9 cellular contexts compared by ENCODE assay signal in the genomic region with DNA sequence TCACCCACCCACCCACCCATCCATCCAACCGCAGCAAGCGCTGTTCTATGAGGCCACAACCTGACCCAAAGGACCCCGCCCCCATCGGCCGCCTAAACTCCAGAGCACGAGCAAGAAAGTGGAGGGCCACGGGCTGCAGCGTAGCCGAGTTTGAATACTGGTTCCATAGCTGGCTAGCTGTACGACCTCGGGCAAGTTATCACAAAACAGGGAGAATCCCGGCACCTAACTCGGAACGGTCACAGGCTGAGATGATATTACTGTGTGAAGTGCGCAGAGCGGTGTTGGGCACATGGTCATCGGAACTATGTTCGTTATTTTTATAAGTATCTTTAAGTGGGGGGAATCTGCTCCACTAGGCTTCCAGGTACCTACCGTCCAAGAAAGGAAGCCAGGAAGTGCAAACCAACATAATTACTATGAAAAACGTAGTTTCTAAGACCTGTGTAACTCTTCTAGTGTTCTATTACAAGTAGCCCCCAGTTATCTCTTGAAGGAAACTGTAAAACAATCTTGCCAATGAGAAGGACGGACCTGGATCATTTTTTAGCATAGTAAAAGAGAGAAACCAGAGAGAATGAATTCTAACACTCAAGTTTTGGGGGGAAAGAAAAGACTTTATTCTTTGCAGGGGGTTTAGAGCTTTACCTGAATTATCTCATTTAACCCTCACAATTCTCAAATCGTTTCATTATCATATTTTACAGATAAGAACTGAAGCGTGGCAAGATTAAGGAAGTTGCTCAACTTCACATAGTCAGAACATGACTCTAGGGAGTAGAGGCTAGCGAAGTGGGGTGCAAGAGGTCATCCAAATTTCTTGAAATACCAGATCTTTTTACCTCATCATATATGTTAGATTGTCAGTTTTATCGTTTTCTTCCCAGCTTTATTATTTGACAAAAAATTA. TPM values are rescaled to one million over a fixed set of nuclear protein-coding genes. Genes with fewer than 3 reads are reported as not detected.
A peak's percentile ranks its signal among the peaks of the same experiment; 100 is the strongest.
DNase-seq lines count a peak whose midpoint lies in the region; ATAC-seq, FAIRE-seq and TF ChIP-seq lines count a peak whose summit lies in the region.
"Had no signal": no experiment of that assay in that cellular context is flagged by ENCODE, and none has a peak within 500 bp of the region (broad histone marks: within the 10 kb centered on the region; RNA-seq: fewer than 3 reads in every experiment).

No MANE protein-coding gene starts in this region.

- H3K27me3 Mint-ChIP-seq in MCF 10A (ENCODE audit: insufficient read depth, unreplicated experiment), result no peaks in the 10 kb centered on the region

- TF ChIP-seq RAD21 in HepG2 (CRISPR knock-in tag; IDR thresholded peaks at IDR 0.05), result no peak

- H3K4me1 ChIP-seq in HepG2 (ENCODE audit: insufficient read depth, low read length), result peaks cover 47% of the 10 kb centered on the region
- peaks cover 11 to 22% of the 10 kb centered on the region in 2 donors for H3K4me1 ChIP-seq in thoracic aorta (ENCODE audit: control insufficient read depth in 1 of 2, low read depth in 2 of 2)

- in situ Hi-C loops in HepG2 (cut with HindIII; ENCODE audit: extremely low pct_ligation_motif_present, low pct_unique_long_range_greater_than_20kb), result no loop called here

- H3K27ac ChIP-seq in HepG2 (ENCODE audit: extremely low read length, insufficient read depth, low read length) (peak overlapping the region; percentile 75), thoracic aorta (peak overlapping the region; percentile 68 to 72)

- peak; percentile 39 for ATAC-seq in HG02588 (IDR thresholded peaks at IDR 0.05; ENCODE audit: unreplicated experiment)
- ATAC-seq in HepG2, result no peak
- ATAC-seq in thoracic aorta (ENCODE audit: insufficient number of reproducible peaks, low FRiP score, low read depth), result peak; percentile 16
- no peak for ATAC-seq in HG02642 (IDR thresholded peaks at IDR 0.05; ENCODE audit: poor library complexity, unreplicated experiment)

- intact Hi-C loops in MCF 10A (cut with micrococcal nuclease) (loop anchor here (5.0 kb wide), 1 partner anchor 334 kb away; no protein-coding TSS in a partner anchor), HepG2 (cut with micrococcal nuclease; ENCODE audit: unreplicated experiment) (no loop called here)

- peaks cover 8 to 20% of the 10 kb centered on the region in 2 experiments for H3K36me3 ChIP-seq in HepG2 (replicated peaks in 1 of 2; ENCODE audit: control insufficient read depth in 1 of 2, insufficient read depth in 2 of 2, low read length in 2 of 2)
- peaks cover 10% of the 10 kb centered on the region for H3K36me3 ChIP-seq in thoracic aorta

- CTCF ChIA-PET in MCF 10A (lab: Yijun Ruan, JAX), result interaction anchor here (0.6 to 1.3 kb wide), 3 partner anchors 9 to 62 kb away, joined by 3 to 5 read pairs (median 3); no protein-coding TSS in a partner anchor
- CTCF ChIA-PET in HepG2 (lab: Yijun Ruan, JAX; ENCODE audit: low intra/inter-chr PET ratio, low total read pairs), result no interaction called here

- DNase-seq in NCI-H510A treated with DMSO at 0.1 percent for 48 hours (lab: John Stamatoyannopoulos, UW) (peak; percentile 89), NCI-H510A (lab: John Stamatoyannopoulos, UW) (no peak), NCI-H82 (lab: John Stamatoyannopoulos, UW) (peak; percentile 79), MCF 10A (ENCODE audit: unreplicated experiment) (no peak), HepG2 (ENCODE audit: low spot score) (no peak), thoracic aorta (ENCODE audit: low spot score) (no peak)

- H4K20me1 ChIP-seq in HepG2 (ENCODE audit: insufficient read depth, low read length), result no peaks in the 10 kb centered on the region; the same call in 1 of the 2 replicates

- TF ChIP-seq CTCF in MCF 10A (IDR thresholded peaks at IDR 0.05; ENCODE audit: unreplicated experiment) (no peak), HepG2 (CRISPR knock-in tag; IDR thresholded peaks at IDR 0.05) (no peak), thoracic aorta (IDR thresholded peaks at IDR 0.05) (no peak)

- H3K9me3 ChIP-seq in HepG2 (ENCODE audit: low read length) (no peaks in the 10 kb centered on the region), thoracic aorta (no peaks in the 10 kb centered on the region)

- H3K36me3 Mint-ChIP-seq in MCF 10A (ENCODE audit: insufficient read depth, unreplicated experiment), result peaks cover 45% of the 10 kb centered on the region

- TF ChIP-seq EP300 in HepG2 (IDR thresholded peaks at IDR 0.05; ENCODE audit: low read depth in 2 of 2, low read length in 2 of 2), result no peak
- TF ChIP-seq EP300 in HepG2 (CRISPR knock-in tag; IDR thresholded peaks at IDR 0.05; ENCODE audit: borderline replicate concordance), result no peak

- H3K9ac ChIP-seq in HepG2 (ENCODE audit: insufficient read depth, low read depth, low read length), result peak overlapping the region; percentile 72

- peaks cover 25% of the 10 kb centered on the region for H3K79me2 ChIP-seq in HepG2 (ENCODE audit: insufficient read depth, low read length)

- H3K4me1 Mint-ChIP-seq in MCF 10A (ENCODE audit: insufficient read depth, unreplicated experiment), result peaks cover 25% of the 10 kb centered on the region

- TF ChIP-seq POLR2A in HepG2 (IDR thresholded peaks at IDR 0.05; ENCODE audit: insufficient read depth in 1 of 2, low read depth in 2 of 2, low read length in 2 of 2), result no peak

- peak overlapping the region; percentile 98 for H3K27ac Mint-ChIP-seq in MCF 10A (ENCODE audit: low read depth, unreplicated experiment)

- BruUV-seq in MCF 10A (replicated peaks; lab: Mats Ljungman, UMichigan), result TSS peak; percentile 87
- BruUV-seq in HepG2 (replicated peaks; lab: Mats Ljungman, UMichigan), result TSS peak; percentile 94

- H3K4me3 ChIP-seq in HepG2 (replicated peaks in 1 of 3; ENCODE audit: insufficient read depth in 1 of 3, low read depth in 2 of 3, low read length in 3 of 3), result peak overlapping the region; percentile 63 to 92 (median 89)
- peak overlapping the region; percentile 82 for H3K4me3 ChIP-seq in thoracic aorta

- peak overlapping the region; percentile 97 for H3K4me3 Mint-ChIP-seq in MCF 10A (ENCODE audit: unreplicated experiment)

- H3K9me3 Mint-ChIP-seq in MCF 10A (ENCODE audit: unreplicated experiment), result no peaks in the 10 kb centered on the region

- POLR2A ChIA-PET in MCF 10A (lab: Yijun Ruan, JAX), result interaction anchor here (0.8 to 5.8 kb wide), 9 partner anchors 9 to 406 kb away, joined by 3 to 59 read pairs (median 9); a partner anchor contains a TSS
- POLR2A ChIA-PET in HepG2 (lab: Yijun Ruan, JAX), result interaction anchor here (0.9 to 8.4 kb wide), 10 partner anchors 15 to 405 kb away, joined by 3 to 78 read pairs (median 4); a partner anchor contains a TSS

- FAIRE-seq in HepG2 (lab: Jason Lieb, UNC), result no peak
- FAIRE-seq: endometrium had no signal

- H3K4me2 ChIP-seq in HepG2 (ENCODE audit: low read depth, low read length), result peak overlapping the region; percentile 97

- peak overlapping the region; percentile 76 for H2AFZ ChIP-seq in HepG2 (ENCODE audit: low read length)

- WGBS in HepG2 (ENCODE audit: low lambda C conversion rate), result 3% methylated on average over 25 of the region's 25 CpGs

- H3K27me3 ChIP-seq in HepG2 (ENCODE audit: control insufficient read depth in 1 of 2, insufficient read depth in 2 of 2, low read length in 2 of 2), result no peaks in the 10 kb centered on the region
- no peaks in the 10 kb centered on the region for H3K27me3 ChIP-seq in thoracic aorta (replicated peaks; ENCODE audit: insufficient read depth)

RNA-seq across cellular contexts. Expression of a gene that starts 0.7 kb away (rescaled TPM):
- total RNA-seq in MCF 10A (2022) (11.8 and 15.1 TPM in 2 replicates), HepG2 (2016; rRNA removed; fragmentation: Illumina TruSeq; extraction: Trizol) (25.9 and 31.9 TPM in 2 replicates), thoracic aorta (10 to 100 TPM in 1 of 2 donors, 1 to 10 TPM in 1; 5.8 to 12.5 TPM)
- total RNA-seq in HepG2 (2016; cell fraction: cytosol; rRNA removed; fragmentation: Illumina TruSeq; extraction: Trizol; ENCODE audit: low read depth), result 9.8 and 11.4 TPM in 2 replicates
- 26.1 and 34.7 TPM in 2 replicates for total RNA-seq in HepG2 (2016; cell fraction: insoluble cytoplasmic fraction; rRNA removed; fragmentation: Illumina TruSeq; extraction: Trizol)
- total RNA-seq in HepG2 (2016; cell fraction: membrane; rRNA removed; fragmentation: Illumina TruSeq; extraction: Trizol), result 13.7 and 16.8 TPM in 2 replicates
- 15.5 and 16.7 TPM in 2 replicates for total RNA-seq in HepG2 (2016; cell fraction: nucleus; rRNA removed; fragmentation: Illumina TruSeq; extraction: Trizol)
- polyA plus RNA-seq in HepG2 (2011; rRNA removed), result 13.3 and 13.6 TPM in 2 replicates
- polyA plus RNA-seq in HepG2 (2011; cell fraction: cytosol; rRNA removed), result 12.0 and 12.9 TPM in 2 replicates
- polyA plus RNA-seq in HepG2 (2011; cell fraction: nucleus; rRNA removed), result 13.7 and 14.5 TPM in 2 replicates
- 8.9 and 13.2 TPM in 2 replicates for polyA plus RNA-seq in HepG2 (2012)
- polyA plus RNA-seq in HepG2 (2016; cell fraction: cytosol; fragmentation: Illumina TruSeq; extraction: Trizol; ENCODE audit: low read depth), result 2.2 and 2.6 TPM in 2 replicates
- polyA plus RNA-seq in HepG2 (2016; cell fraction: insoluble cytoplasmic fraction; fragmentation: Illumina TruSeq; extraction: Trizol; ENCODE audit: low read depth), result 28.6 and 34.0 TPM in 2 replicates
- 5.5 and 6.3 TPM in 2 replicates for polyA plus RNA-seq in HepG2 (2016; cell fraction: membrane; fragmentation: Illumina TruSeq; extraction: Trizol; ENCODE audit: low read depth)
- polyA plus RNA-seq in HepG2 (2016; cell fraction: nucleus; fragmentation: Illumina TruSeq; extraction: Trizol; ENCODE audit: insufficient read depth, low read depth), result 25.0 and 27.1 TPM in 2 replicates
- 14.1 and 21.2 TPM in 2 replicates for polyA minus RNA-seq in HepG2 (2011; rRNA and poly(A)+ RNA removed; ENCODE audit: low replicate concordance)
- 8.4 and 8.5 TPM in 2 replicates for polyA minus RNA-seq in HepG2 (2011; cell fraction: cytosol; rRNA and poly(A)+ RNA removed)
- polyA minus RNA-seq in HepG2 (2011; cell fraction: nucleus; rRNA and poly(A)+ RNA removed), result 12.2 and 14.8 TPM in 2 replicates

RNA-seq across cellular contexts. Expression of a gene that starts 14.4 kb away (rescaled TPM):
- total RNA-seq in MCF 10A (2022) (82.5 and 105 TPM in 2 replicates), HepG2 (2016; rRNA removed; fragmentation: Illumina TruSeq; extraction: Trizol) (79.3 and 102 TPM in 2 replicates), thoracic aorta (10 to 100 TPM; 30.7 to 36.2 TPM)
- 37.7 and 41.8 TPM in 2 replicates for total RNA-seq in HepG2 (2016; cell fraction: cytosol; rRNA removed; fragmentation: Illumina TruSeq; extraction: Trizol; ENCODE audit: low read depth)
- total RNA-seq in HepG2 (2016; cell fraction: insoluble cytoplasmic fraction; rRNA removed; fragmentation: Illumina TruSeq; extraction: Trizol), result 81.1 and 95.0 TPM in 2 replicates
- total RNA-seq in HepG2 (2016; cell fraction: membrane; rRNA removed; fragmentation: Illumina TruSeq; extraction: Trizol), result 74.2 and 83.3 TPM in 2 replicates
- total RNA-seq in HepG2 (2016; cell fraction: nucleus; rRNA removed; fragmentation: Illumina TruSeq; extraction: Trizol), result 52.5 and 60.5 TPM in 2 replicates
- polyA plus RNA-seq in HepG2 (2011; rRNA removed), result 40.0 and 45.2 TPM in 2 replicates
- polyA plus RNA-seq in HepG2 (2011; cell fraction: cytosol; rRNA removed), result 31.7 and 43.5 TPM in 2 replicates
- 34.9 and 46.0 TPM in 2 replicates for polyA plus RNA-seq in HepG2 (2011; cell fraction: nucleus; rRNA removed)
- 28.2 and 35.4 TPM in 2 replicates for polyA plus RNA-seq in HepG2 (2012)
- 55.3 and 55.7 TPM in 2 replicates for polyA plus RNA-seq in HepG2 (2016; cell fraction: cytosol; fragmentation: Illumina TruSeq; extraction: Trizol; ENCODE audit: low read depth)
- 104 and 107 TPM in 2 replicates for polyA plus RNA-seq in HepG2 (2016; cell fraction: insoluble cytoplasmic fraction; fragmentation: Illumina TruSeq; extraction: Trizol; ENCODE audit: low read depth)
- polyA plus RNA-seq in HepG2 (2016; cell fraction: membrane; fragmentation: Illumina TruSeq; extraction: Trizol; ENCODE audit: low read depth), result 67.7 and 70.1 TPM in 2 replicates
- 88.0 and 94.3 TPM in 2 replicates for polyA plus RNA-seq in HepG2 (2016; cell fraction: nucleus; fragmentation: Illumina TruSeq; extraction: Trizol; ENCODE audit: insufficient read depth, low read depth)
- polyA minus RNA-seq in HepG2 (2011; rRNA and poly(A)+ RNA removed; ENCODE audit: low replicate concordance), result 25.2 and 35.9 TPM in 2 replicates
- polyA minus RNA-seq in HepG2 (2011; cell fraction: cytosol; rRNA and poly(A)+ RNA removed), result 28.7 and 36.5 TPM in 2 replicates
- 64.4 and 81.6 TPM in 2 replicates for polyA minus RNA-seq in HepG2 (2011; cell fraction: nucleus; rRNA and poly(A)+ RNA removed)

RNA-seq across cellular contexts. Expression of a gene that starts 18.2 kb away (rescaled TPM):
- total RNA-seq in MCF 10A (2022) (not detected in 2 replicates), HepG2 (2016; rRNA removed; fragmentation: Illumina TruSeq; extraction: Trizol) (21.9 and 49.1 TPM in 2 replicates), thoracic aorta (not detected)
- total RNA-seq in HepG2 (2016; cell fraction: cytosol; rRNA removed; fragmentation: Illumina TruSeq; extraction: Trizol; ENCODE audit: low read depth), result 4.6 and 4.7 TPM in 2 replicates
- total RNA-seq in HepG2 (2016; cell fraction: insoluble cytoplasmic fraction; rRNA removed; fragmentation: Illumina TruSeq; extraction: Trizol), result 16.8 and 55.7 TPM in 2 replicates
- 7.4 and 9.8 TPM in 2 replicates for total RNA-seq in HepG2 (2016; cell fraction: membrane; rRNA removed; fragmentation: Illumina TruSeq; extraction: Trizol)
- 41.1 and 46.7 TPM in 2 replicates for total RNA-seq in HepG2 (2016; cell fraction: nucleus; rRNA removed; fragmentation: Illumina TruSeq; extraction: Trizol)
- polyA plus RNA-seq in HepG2 (2011; rRNA removed), result 44.0 and 61.4 TPM in 2 replicates
- polyA plus RNA-seq in HepG2 (2011; cell fraction: cytosol; rRNA removed), result 50.5 and 63.0 TPM in 2 replicates
- 48.8 and 51.3 TPM in 2 replicates for polyA plus RNA-seq in HepG2 (2011; cell fraction: nucleus; rRNA removed)
- polyA plus RNA-seq in HepG2 (2012), result 32.9 and 35.6 TPM in 2 replicates
- polyA plus RNA-seq in HepG2 (2016; cell fraction: cytosol; fragmentation: Illumina TruSeq; extraction: Trizol; ENCODE audit: low read depth), result 3.5 and 4.1 TPM in 2 replicates
- polyA plus RNA-seq in HepG2 (2016; cell fraction: insoluble cytoplasmic fraction; fragmentation: Illumina TruSeq; extraction: Trizol; ENCODE audit: low read depth), result 17.4 and 19.7 TPM in 2 replicates
- 5.1 and 6.3 TPM in 2 replicates for polyA plus RNA-seq in HepG2 (2016; cell fraction: membrane; fragmentation: Illumina TruSeq; extraction: Trizol; ENCODE audit: low read depth)
- 67.2 and 70.6 TPM in 2 replicates for polyA plus RNA-seq in HepG2 (2016; cell fraction: nucleus; fragmentation: Illumina TruSeq; extraction: Trizol; ENCODE audit: insufficient read depth, low read depth)
- 37.9 TPM in 1 of 2 replicates, not detected in the other for polyA minus RNA-seq in HepG2 (2011; rRNA and poly(A)+ RNA removed; ENCODE audit: low replicate concordance)
- 21.8 and 26.5 TPM in 2 replicates for polyA minus RNA-seq in HepG2 (2011; cell fraction: cytosol; rRNA and poly(A)+ RNA removed)
- 24.4 and 25.6 TPM in 2 replicates for polyA minus RNA-seq in HepG2 (2011; cell fraction: nucleus; rRNA and poly(A)+ RNA removed)

RNA-seq across cellular contexts. Expression of a gene that starts 49.6 kb away (rescaled TPM):
- total RNA-seq in MCF 10A (2022) (not detected in 2 replicates), HepG2 (2016; rRNA removed; fragmentation: Illumina TruSeq; extraction: Trizol) (1.8 and 3.8 TPM in 2 replicates), thoracic aorta (under 1 TPM in 1 of 2 donors, not detected in 1; 0.99 TPM)
- total RNA-seq in HepG2 (2016; cell fraction: cytosol; rRNA removed; fragmentation: Illumina TruSeq; extraction: Trizol; ENCODE audit: low read depth), result 1.2 and 2.1 TPM in 2 replicates
- total RNA-seq in HepG2 (2016; cell fraction: insoluble cytoplasmic fraction; rRNA removed; fragmentation: Illumina TruSeq; extraction: Trizol), result 2.1 and 3.7 TPM in 2 replicates
- total RNA-seq in HepG2 (2016; cell fraction: membrane; rRNA removed; fragmentation: Illumina TruSeq; extraction: Trizol), result 2.5 and 3.8 TPM in 2 replicates
- 1.5 and 3.9 TPM in 2 replicates for total RNA-seq in HepG2 (2016; cell fraction: nucleus; rRNA removed; fragmentation: Illumina TruSeq; extraction: Trizol)
- polyA plus RNA-seq in HepG2 (2011; rRNA removed), result 7.2 and 11.0 TPM in 2 replicates
- polyA plus RNA-seq in HepG2 (2011; cell fraction: cytosol; rRNA removed), result 9.4 and 10.1 TPM in 2 replicates
- 4.4 and 6.4 TPM in 2 replicates for polyA plus RNA-seq in HepG2 (2011; cell fraction: nucleus; rRNA removed)
- polyA plus RNA-seq in HepG2 (2012), result 5.7 and 7.6 TPM in 2 replicates
- 1.8 and 2.4 TPM in 2 replicates for polyA plus RNA-seq in HepG2 (2016; cell fraction: cytosol; fragmentation: Illumina TruSeq; extraction: Trizol; ENCODE audit: low read depth)
- polyA plus RNA-seq in HepG2 (2016; cell fraction: insoluble cytoplasmic fraction; fragmentation: Illumina TruSeq; extraction: Trizol; ENCODE audit: low read depth), result 1.6 and 1.8 TPM in 2 replicates
- 2.4 and 3.3 TPM in 2 replicates for polyA plus RNA-seq in HepG2 (2016; cell fraction: membrane; fragmentation: Illumina TruSeq; extraction: Trizol; ENCODE audit: low read depth)
- 3.5 and 4.1 TPM in 2 replicates for polyA plus RNA-seq in HepG2 (2016; cell fraction: nucleus; fragmentation: Illumina TruSeq; extraction: Trizol; ENCODE audit: insufficient read depth, low read depth)
- 4.4 TPM in 1 of 2 replicates, not detected in the other for polyA minus RNA-seq in HepG2 (2011; rRNA and poly(A)+ RNA removed; ENCODE audit: low replicate concordance)
- 2.5 and 3.2 TPM in 2 replicates for polyA minus RNA-seq in HepG2 (2011; cell fraction: cytosol; rRNA and poly(A)+ RNA removed)
- polyA minus RNA-seq in HepG2 (2011; cell fraction: nucleus; rRNA and poly(A)+ RNA removed), result 0.77 and 1.6 TPM in 2 replicates

RNA-seq across cellular contexts. Expression of a gene that starts 56.2 kb away (rescaled TPM):
- not detected in 2 replicates for total RNA-seq in MCF 10A (2022)
- 179 and 314 TPM in 2 replicates for total RNA-seq in HepG2 (2016; rRNA removed; fragmentation: Illumina TruSeq; extraction: Trizol)
- 470 and 617 TPM in 2 replicates for total RNA-seq in HepG2 (2016; cell fraction: cytosol; rRNA removed; fragmentation: Illumina TruSeq; extraction: Trizol; ENCODE audit: low read depth)
- total RNA-seq in HepG2 (2016; cell fraction: insoluble cytoplasmic fraction; rRNA removed; fragmentation: Illumina TruSeq; extraction: Trizol), result 191 and 310 TPM in 2 replicates
- total RNA-seq in HepG2 (2016; cell fraction: membrane; rRNA removed; fragmentation: Illumina TruSeq; extraction: Trizol), result 250 and 324 TPM in 2 replicates
- 211 and 238 TPM in 2 replicates for total RNA-seq in HepG2 (2016; cell fraction: nucleus; rRNA removed; fragmentation: Illumina TruSeq; extraction: Trizol)
- 687 and 1,005 TPM in 2 replicates for polyA plus RNA-seq in HepG2 (2011; rRNA removed)
- 944 and 988 TPM in 2 replicates for polyA plus RNA-seq in HepG2 (2011; cell fraction: cytosol; rRNA removed)
- polyA plus RNA-seq in HepG2 (2011; cell fraction: nucleus; rRNA removed), result 255 and 392 TPM in 2 replicates
- polyA plus RNA-seq in HepG2 (2012), result 921 and 1,213 TPM in 2 replicates
- 724 and 925 TPM in 2 replicates for polyA plus RNA-seq in HepG2 (2016; cell fraction: cytosol; fragmentation: Illumina TruSeq; extraction: Trizol; ENCODE audit: low read depth)
- 243 and 253 TPM in 2 replicates for polyA plus RNA-seq in HepG2 (2016; cell fraction: insoluble cytoplasmic fraction; fragmentation: Illumina TruSeq; extraction: Trizol; ENCODE audit: low read depth)
- polyA plus RNA-seq in HepG2 (2016; cell fraction: membrane; fragmentation: Illumina TruSeq; extraction: Trizol; ENCODE audit: low read depth), result 332 and 399 TPM in 2 replicates
- 479 and 488 TPM in 2 replicates for polyA plus RNA-seq in HepG2 (2016; cell fraction: nucleus; fragmentation: Illumina TruSeq; extraction: Trizol; ENCODE audit: insufficient read depth, low read depth)
- polyA minus RNA-seq in HepG2 (2011; rRNA and poly(A)+ RNA removed; ENCODE audit: low replicate concordance), result 493 TPM in 1 of 2 replicates, not detected in the other
- polyA minus RNA-seq in HepG2 (2011; cell fraction: cytosol; rRNA and poly(A)+ RNA removed), result 182 and 185 TPM in 2 replicates
- 38.8 and 66.1 TPM in 2 replicates for polyA minus RNA-seq in HepG2 (2011; cell fraction: nucleus; rRNA and poly(A)+ RNA removed)
- total RNA-seq in thoracic aorta, result not detected

Comparison
In these comparisons a context has a peak if more than half of its experiments do, and no peak if none do; other contexts are left out.
1. DNase-seq: peak in NCI-H510A treated with DMSO at 0.1 percent for 48 hours (single experiment) and NCI-H82 (single experiment); none in NCI-H510A (single experiment), MCF 10A (single experiment), HepG2 (single experiment) and thoracic aorta (single experiment).
2. ATAC-seq: peak in HG02588 (single experiment) and thoracic aorta (single experiment); none in HepG2 (single experiment) and HG02642 (single experiment).